ENCODE assay signal across 9 cellular contexts in the genomic region with DNA sequence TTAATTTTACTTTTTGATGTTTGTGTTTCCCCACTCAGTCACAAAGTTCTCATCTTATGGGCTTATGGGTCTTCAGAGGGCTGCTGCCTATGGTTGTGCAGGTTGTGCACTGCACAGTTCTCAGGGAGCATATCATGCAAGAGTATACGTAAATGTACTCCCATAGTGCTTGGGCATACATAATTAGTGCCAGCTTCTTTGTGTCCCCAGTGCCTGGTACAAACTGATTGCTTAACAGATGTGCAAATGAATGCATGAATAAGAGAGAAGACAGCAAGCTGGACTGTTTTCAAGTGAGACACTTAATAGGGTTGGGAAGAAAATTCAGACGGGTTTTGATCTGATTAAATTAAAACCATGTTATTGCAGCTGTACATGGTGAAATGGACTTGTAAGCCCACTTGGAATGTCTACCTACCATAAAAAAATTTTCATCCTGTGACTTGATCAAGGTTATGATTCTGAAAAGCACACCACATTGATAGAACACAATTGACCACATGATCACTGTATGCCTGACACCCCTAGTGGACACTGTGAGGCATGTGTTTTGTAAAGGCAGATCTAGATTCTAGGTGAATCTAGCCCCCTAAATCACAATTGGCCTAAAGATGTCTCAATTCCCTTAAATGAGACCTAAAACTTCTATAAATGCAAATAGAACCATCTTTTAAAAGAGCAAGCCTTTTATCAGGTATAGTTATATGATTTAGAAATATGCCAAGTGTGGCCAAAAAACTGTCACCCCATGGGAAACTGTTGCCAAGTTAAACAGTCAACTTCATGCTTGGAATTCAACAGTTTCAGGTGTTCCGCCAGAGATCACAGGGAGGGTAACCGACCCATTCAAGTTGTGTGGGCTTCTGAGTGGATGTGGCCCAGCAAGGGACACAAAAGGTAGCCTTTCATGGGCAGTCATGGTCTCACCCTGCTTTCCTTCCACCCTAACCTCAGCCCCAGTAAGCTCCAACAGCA.
DNase-seq lines count a peak whose midpoint lies in the region; ATAC-seq and TF ChIP-seq lines count a peak whose summit lies in the region.
"Had no signal": no experiment of that assay in that cellular context is flagged by ENCODE, and none has a peak within 500 bp of the region (broad histone marks: within the 10 kb centered on the region; RNA-seq: fewer than 3 reads in every experiment).

No MANE protein-coding gene starts in this region.

- DNase-seq in GM10266 (ENCODE audit: extremely low spot score): peak; percentile 49
- DNase-seq in pons (ENCODE audit: low spot score): peak; percentile 96
- DNase-seq in NCI-H2227 (lab: John Stamatoyannopoulos, UW; ENCODE audit: unreplicated experiment): no peak
- no peak for DNase-seq in stimulated activated CD4-positive, alpha-beta T cell treated with anti-CD3 and anti-CD28 coated beads, Interleukin-4, amount 100 ng/mL, for 1 hour
- DNase-seq in NCI-H146 (lab: John Stamatoyannopoulos, UW): no peak
- DNase-seq: T-helper 17 cell had no signal

- TF ChIP-seq CTCF in GM10266 (IDR thresholded peaks at IDR 0.05; ENCODE audit: control insufficient read depth, insufficient read depth, low read depth, missing control alignments) (peak; percentile 32), LNCAP (IDR thresholded peaks at IDR 0.05) (peak; percentile 39)

- ATAC-seq in GM18519 (IDR thresholded peaks at IDR 0.05; ENCODE audit: low FRiP score, unreplicated experiment): no peak
- ATAC-seq: T-helper 17 cell had no signal

- H3K27ac ChIP-seq in cingulate gyrus (ENCODE audit: low read depth, low read length): peak overlapping the region; percentile 99

Comparison
In these comparisons a context has a peak if more than half of its experiments do, and no peak if none do; other contexts are left out.
1. DNase-seq: peak in GM10266 (single experiment) and pons (single experiment); none in NCI-H2227 (single experiment), stimulated activated CD4-positive, alpha-beta T cell treated with anti-CD3 and anti-CD28 coated beads, Interleukin-4, amount 100 ng/mL, for 1 hour (single experiment) and NCI-H146 (single experiment).